In genomic region chr20:5829241-5829809, GRCh38 we compare ENCODE assay signal across 25 cellular contexts.
"Had no signal": no experiment of that assay in that cellular context is flagged by ENCODE, and none has a peak within 500 bp of the region (broad histone marks: within the 10 kb centered on the region; RNA-seq: fewer than 3 reads in every experiment).

No MANE protein-coding gene starts in this region.

- DNase-seq: effector CD4-positive, alpha-beta T cell; endodermal cell; erythroblast; foreskin keratinocyte; kidney; left cardiac atrium; left ventricle myocardium inferior; lower lobe of right lung; natural killer cell; ovary; sigmoid colon; stimulated activated CD4-positive, alpha-beta T cell treated with anti-CD3 and anti-CD28 coated beads, Interleukin-2, amount 100 ng/mL, for 24 hours; stimulated activated CD4-positive, alpha-beta T cell treated with anti-CD3 and anti-CD28 coated beads, Interleukin-4, amount 100 ng/mL, for 4 hours; stimulated activated naive B cell treated with anti-CD40 and anti-IgM and Interleukin-4, amounts not matched to agents 10 μg/mL and 1 μg/mL and 100 μg/mL, for 72 hours; stimulated activated naive CD8-positive, alpha-beta T cell treated with anti-CD3 and anti-CD28 coated beads, Interleukin-15, amount 100 ng/mL, for 72 hours; testis; upper lobe of right lung had no signal

- H3K36me3 ChIP-seq: left ventricle myocardium inferior, lower lobe of right lung, ovary, right atrium auricular region, sigmoid colon, tibial nerve, upper lobe of right lung, vagina had no signal

- H3K4me3 ChIP-seq: hepatocyte, left ventricle myocardium inferior, lower lobe of right lung, ovary, right atrium auricular region, sigmoid colon, skin epidermis, testis, tibial nerve, upper lobe of right lung, vagina had no signal

- ATAC-seq: foreskin keratinocyte; left cardiac atrium; lower lobe of right lung; natural killer cell; stimulated activated naive B cell treated with anti-CD40 and anti-IgM and Interleukin-4, amounts not matched to agents 10 μg/mL and 1 μg/mL and 100 μg/mL, for 72 hours; stimulated activated naive CD8-positive, alpha-beta T cell treated with anti-CD3 and anti-CD28 coated beads, Interleukin-15, amount 100 ng/mL, for 72 hours; upper lobe of right lung had no signal

- H3K27me3 ChIP-seq: foreskin keratinocyte, hepatocyte, ovary, right atrium auricular region, sigmoid colon, testis, tibial nerve, upper lobe of right lung, vagina had no signal

- H3K27ac ChIP-seq: foreskin keratinocyte, hepatocyte, left ventricle myocardium inferior, lower lobe of right lung, ovary, right atrium auricular region, sigmoid colon, skin epidermis, testis, tibial nerve, upper lobe of right lung, vagina had no signal

- H3K4me3 Mint-ChIP-seq: endodermal cell; memory B cell; mesothelial cell of epicardium; natural killer cell; neural crest cell; stimulated activated naive B cell treated with anti-CD40 and anti-IgM and Interleukin-4, amounts not matched to agents 10 μg/mL and 1 μg/mL and 100 μg/mL, for 72 hours; stimulated activated naive CD8-positive, alpha-beta T cell treated with anti-CD3 and anti-CD28 coated beads, Interleukin-15, amount 100 ng/mL, for 72 hours had no signal

- H3K9me3 Mint-ChIP-seq: endodermal cell, memory B cell, neural crest cell had no signal

- H3K4me1 Mint-ChIP-seq: memory B cell had no signal

- H3K9me3 ChIP-seq: left ventricle myocardium inferior, lower lobe of right lung, ovary, right atrium auricular region, sigmoid colon, testis, tibial nerve, upper lobe of right lung, vagina had no signal

- H3K27ac Mint-ChIP-seq: endodermal cell; memory B cell; mesothelial cell of epicardium; natural killer cell; stimulated activated naive B cell treated with anti-CD40 and anti-IgM and Interleukin-4, amounts not matched to agents 10 μg/mL and 1 μg/mL and 100 μg/mL, for 72 hours; stimulated activated naive CD8-positive, alpha-beta T cell treated with anti-CD3 and anti-CD28 coated beads, Interleukin-15, amount 100 ng/mL, for 72 hours had no signal

- H3K36me3 Mint-ChIP-seq: natural killer cell had no signal

- H3K27me3 Mint-ChIP-seq: memory B cell; stimulated activated naive B cell treated with anti-CD40 and anti-IgM and Interleukin-4, amounts not matched to agents 10 μg/mL and 1 μg/mL and 100 μg/mL, for 72 hours; stimulated activated naive CD8-positive, alpha-beta T cell treated with anti-CD3 and anti-CD28 coated beads, Interleukin-15, amount 100 ng/mL, for 72 hours had no signal
